Comparison of ENCODE assay signal across 8 cellular contexts in genomic region chr14:34875031-34875922, GRCh38. TPM values are rescaled to one million over a fixed set of nuclear protein-coding genes. Genes with fewer than 3 reads are reported as not detected.
DNase-seq lines count a peak whose midpoint lies in the region; ATAC-seq and TF ChIP-seq lines count a peak whose summit lies in the region.

BAZ1A (minus strand) TSS chr14:34875360; CDS start chr14:34874604, 756 bp downstream.

- TF ChIP-seq EP300 in Ishikawa (IDR thresholded peaks at IDR 0.05; ENCODE audit: borderline replicate concordance) = no peak

- H3K4me1 Mint-ChIP-seq in activated T-cell treated with anti-CD3 and anti-CD28 coated beads, Interleukin-2, amount 50 U/mL, for 4 hours (ENCODE audit: low read depth) = peaks cover 32% of the 10 kb centered on the region

- H3K27ac ChIP-seq in esophagus squamous epithelium (peak within 1 kb of the TSS; percentile 95 to 100 (median 99)), muscle layer of duodenum (ENCODE audit: low read length) (peak within 1 kb of the TSS; percentile 94)

- H3K4me3 Mint-ChIP-seq in activated T-cell treated with anti-CD3 and anti-CD28 coated beads, Interleukin-2, amount 50 U/mL, for 4 hours = peak within 1 kb of the TSS; percentile 100

- H3K4me1 ChIP-seq in esophagus squamous epithelium (peaks cover 6 to 30% (median 12%) of the 10 kb centered on the region in 3 donors), muscle layer of duodenum (ENCODE audit: control insufficient read depth in 1 of 2, insufficient read depth in 2 of 2, low read length in 2 of 2) (peaks cover 3 to 15% of the 10 kb centered on the region in 2 donors)

- TF ChIP-seq CTCF in esophagus squamous epithelium (IDR thresholded peaks at IDR 0.05) = peak in 2 of 6 experiments; percentile 26 to 38

- no peaks in the 10 kb centered on the region for H3K9me3 Mint-ChIP-seq in activated T-cell treated with anti-CD3 and anti-CD28 coated beads, Interleukin-2, amount 50 U/mL, for 4 hours

- peak; percentile 28 for DNase-seq in DMS153 treated with DMSO at 0.1 percent for 48 hours (lab: John Stamatoyannopoulos, UW; ENCODE audit: unreplicated experiment)
- peak; percentile 26 for DNase-seq in OCI-M2 (lab: John Stamatoyannopoulos, UW; ENCODE audit: unreplicated experiment)
- DNase-seq in activated T-cell treated with anti-CD3 and anti-CD28 coated beads, Interleukin-2, amount 50 U/mL, for 4 hours = peak; percentile 10
- no peak for DNase-seq in esophagus squamous epithelium (lab: John Stamatoyannopoulos, UW)
- peak; percentile 11 to 75 (median 35) for DNase-seq in stimulated activated naive CD4-positive, alpha-beta T cell (lab: John Stamatoyannopoulos, UW)

- H3K36me3 Mint-ChIP-seq in activated T-cell treated with anti-CD3 and anti-CD28 coated beads, Interleukin-2, amount 50 U/mL, for 4 hours (ENCODE audit: insufficient read depth) = peaks cover 4% of the 10 kb centered on the region

- H3K4me3 ChIP-seq in esophagus squamous epithelium (peak within 1 kb of the TSS; percentile 74 to 98 (median 82)), muscle layer of duodenum (ENCODE audit: low read depth in 1 of 2, low read length in 2 of 2) (peak within 1 kb of the TSS; percentile 90 to 92)

- H3K36me3 ChIP-seq in esophagus squamous epithelium = peaks cover 0 to 6% (median 0%) of the 10 kb centered on the region in 3 donors
- H3K36me3 ChIP-seq in muscle layer of duodenum (ENCODE audit: control insufficient read depth in 1 of 2, insufficient read depth in 2 of 2, low read length in 2 of 2) = peaks cover 0 to 16% of the 10 kb centered on the region in 2 donors

- peak in 3 of 4 donors; percentile 92 to 93 (median 92) for TF ChIP-seq POLR2A in esophagus squamous epithelium (IDR thresholded peaks at IDR 0.05)

- H3K9me3 ChIP-seq in esophagus squamous epithelium = no peaks in the 10 kb centered on the region
- no peaks in the 10 kb centered on the region for H3K9me3 ChIP-seq in muscle layer of duodenum (ENCODE audit: control insufficient read depth in 1 of 2, low read length in 2 of 2)

- peak; percentile 33 for ATAC-seq in GM21529 (IDR thresholded peaks at IDR 0.05; ENCODE audit: unreplicated experiment)
- ATAC-seq in activated T-cell treated with anti-CD3 and anti-CD28 coated beads, Interleukin-2, amount 50 U/mL, for 4 hours = peak; percentile 31 to 36

- intact Hi-C loops in esophagus squamous epithelium (cut with DNase I) = no loop called here

- 0 to 1% methylated on average over 36 to 40 of the region's 46 CpGs for WGBS in esophagus squamous epithelium, 2 donors

- no peak for TF ChIP-seq RAD21 in Ishikawa (IDR thresholded peaks at IDR 0.05; ENCODE audit: low read depth)

- H3K27me3 ChIP-seq in esophagus squamous epithelium (no peaks in the 10 kb centered on the region), muscle layer of duodenum (ENCODE audit: low read depth, low read length) (no peaks in the 10 kb centered on the region)

- no peaks in the 10 kb centered on the region for H3K27me3 Mint-ChIP-seq in activated T-cell treated with anti-CD3 and anti-CD28 coated beads, Interleukin-2, amount 50 U/mL, for 4 hours (ENCODE audit: low read depth)

TF ChIP-seq in Ishikawa, 13 proteins besides CTCF, POLR2A, EP300 and RAD21:
- no peak; the same call in 1 of the 2 replicates for TF ChIP-seq CEBPB (IDR thresholded peaks at IDR 0.05)
- TF ChIP-seq TCF12 (IDR thresholded peaks at IDR 0.05; ENCODE audit: low read depth) = no peak
- TF ChIP-seq ZBTB7A (IDR thresholded peaks at IDR 0.05; ENCODE audit: low read depth) = peak; percentile 60
- TF ChIP-seq TAF1 (IDR thresholded peaks at IDR 0.05; ENCODE audit: low read depth) = peak; percentile 89
- TF ChIP-seq YY1 (IDR thresholded peaks at IDR 0.05; ENCODE audit: low read depth) = 0 out of 2 replicates have a peak, but pooled peaks have one; percentile 48

RNA-seq across cellular contexts. Expression of gene BAZ1A, which starts in this region (rescaled TPM):
- total RNA-seq in activated T-cell treated with anti-CD3 and anti-CD28 coated beads, Interleukin-2, amount 50 U/mL, for 4 hours = 10 to 100 TPM; 70.8 to 79.5 (median 77.9) TPM
- 10 to 100 TPM; 19.1 to 57.5 (median 53.8) TPM for total RNA-seq in esophagus squamous epithelium
